ENCODE assay signal across 23 cellular contexts in genomic region chr9:71742703-71743102, GRCh38. TPM values are rescaled to one million over a fixed set of nuclear protein-coding genes. Genes with fewer than 3 reads are reported as not detected.
DNase-seq lines count a peak whose midpoint lies in the region; ATAC-seq and TF ChIP-seq lines count a peak whose summit lies in the region.
"Had no signal": no experiment of that assay in that cellular context is flagged by ENCODE, and none has a peak within 500 bp of the region (broad histone marks: within the 10 kb centered on the region; RNA-seq: fewer than 3 reads in every experiment).

No MANE protein-coding gene starts in this region.

- H3K27me3 ChIP-seq in osteoblast (ENCODE audit: insufficient read depth, low read length) (no peaks in the 10 kb centered on the region), H9 (ENCODE audit: insufficient read depth, low read length) (no peaks in the 10 kb centered on the region)
- H3K27me3 ChIP-seq: ascending aorta; BLaER1 treated with 17β-estradiol and CSF1 and Interleukin-3, amounts not matched to agents 10 nM and 100 nM; heart right ventricle had no signal

- no peak overlapping the region for H3K23ac ChIP-seq in H9 (ENCODE audit: insufficient read length, low read depth, low read length)

- peaks cover 33% of the 10 kb centered on the region for H3K79me2 ChIP-seq in osteoblast (ENCODE audit: insufficient read depth, low read length)
- 0 out of 2 replicates have a peak, but pooled peaks cover 1% of the 10 kb centered on the region for H3K79me2 ChIP-seq in H9 (ENCODE audit: insufficient read depth, low read length)

- no peak overlapping the region for H3K9ac ChIP-seq in H9 (ENCODE audit: extremely low read depth, insufficient read length, low read length)
- H3K9ac ChIP-seq: BLaER1 treated with 17β-estradiol and CSF1 and Interleukin-3, amounts not matched to agents 10 nM and 100 nM had no signal

- no peak overlapping the region for H2AK5ac ChIP-seq in H9 (ENCODE audit: insufficient read length, low read length)

- H3K4me1 ChIP-seq in osteoblast (ENCODE audit: insufficient read depth, low read length) (peaks cover 29% of the 10 kb centered on the region), H9 (ENCODE audit: insufficient read depth, low read length) (peaks cover 11% of the 10 kb centered on the region; the same call in 1 of the 2 replicates)

- DNase-seq in natural killer cell: no peak
- DNase-seq in natural killer cell treated with Interleukin-12 subunit alpha and Interleukin-12 subunit beta and Interleukin-15 and Interleukin-18, amount 100 ng/mL, for 72 hours (ENCODE audit: low spot score): no peak
- no peak for DNase-seq in epithelial cell of prostate (ENCODE audit: low read depth, low spot score)
- DNase-seq in osteoblast (ENCODE audit: insufficient read length, low spot score, missing footprints): no peak
- DNase-seq in H9: no peak
- DNase-seq in nucleus accumbens (lab: John Stamatoyannopoulos, UW): no peak
- DNase-seq: activated CD4-positive, alpha-beta T cell treated with anti-CD3 and anti-CD28 coated beads, Interleukin-2, amount 10 ng/mL, durations not matched to agents 7 days and 5 days; COR-L47; DMS79 treated with DMSO at 0.1 percent for 48 hours; H7; heart right ventricle; NCI-H1092; NCI-H187; NCI-H526; stimulated activated CD4-positive, alpha-beta T cell treated with anti-CD3 and anti-CD28 coated beads, Interleukin-2, amount 100 ng/mL, for 24 hours; T-helper 17 cell had no signal

- no CpG with 5 or more reads among the region's 4 CpGs for WGBS in H9 (ENCODE audit: extremely low coverage, insufficient read length, low lambda C conversion rate)

- no peak overlapping the region for H3K4me3 Mint-ChIP-seq in natural killer cell
- H3K4me3 Mint-ChIP-seq in natural killer cell treated with Interleukin-12 subunit alpha and Interleukin-12 subunit beta and Interleukin-15 and Interleukin-18, amount 100 ng/mL, for 72 hours: no peak overlapping the region
- H3K4me3 Mint-ChIP-seq in H9: no peak overlapping the region
- H3K4me3 Mint-ChIP-seq: activated CD4-positive, alpha-beta T cell treated with anti-CD3 and anti-CD28 coated beads, Interleukin-2, amount 10 ng/mL, durations not matched to agents 7 days and 5 days; activated naive CD4-positive, alpha-beta T cell treated with anti-CD3 and anti-CD28 coated beads, Interleukin-2, amount 50 U/mL, for 24 hours; T-helper 17 cell had no signal

- H3K23me2 ChIP-seq in H9 (ENCODE audit: insufficient read length, low read depth, low read length, poor library complexity, severe bottlenecking): no peaks in the 10 kb centered on the region

- H3K27ac ChIP-seq in epithelial cell of prostate (peak overlapping the region; percentile 68), osteoblast (ENCODE audit: low read depth, low read length) (peak overlapping the region; percentile 26), H9 (ENCODE audit: insufficient read length, low read depth, low read length) (no peak overlapping the region)
- H3K27ac ChIP-seq: ascending aorta; BLaER1 treated with 17β-estradiol and CSF1 and Interleukin-3, amounts not matched to agents 10 nM and 100 nM; heart right ventricle had no signal

- no peak overlapping the region for H3K18ac ChIP-seq in H9 (ENCODE audit: insufficient read length, low read depth, low read length)

- H3K4me3 ChIP-seq in osteoblast (ENCODE audit: insufficient read depth, low read length): no peak overlapping the region
- H3K4me3 ChIP-seq: ascending aorta; BLaER1 treated with 17β-estradiol and CSF1 and Interleukin-3, amounts not matched to agents 10 nM and 100 nM; heart right ventricle; mucosa of descending colon; skin epidermis had no signal

- H2AFZ ChIP-seq in osteoblast (ENCODE audit: low read length): no peak overlapping the region
- H2AFZ ChIP-seq in H9 (ENCODE audit: low read length): no peak overlapping the region

- intact Hi-C loops in natural killer cell (cut with micrococcal nuclease): loop anchor here (5.0 kb wide), 1 partner anchor 75 kb away; no protein-coding TSS in a partner anchor

- H2BK5ac ChIP-seq in H9 (ENCODE audit: insufficient read length, low read length): no peak overlapping the region

- no peak overlapping the region for H4K91ac ChIP-seq in H9 (ENCODE audit: insufficient read length, low read depth, low read length)

- H3T11ph ChIP-seq in H9 (ENCODE audit: low read length): no peak overlapping the region

- H4K5ac ChIP-seq in H9 (ENCODE audit: insufficient read length, low read depth, low read length): no peak overlapping the region

- ATAC-seq in natural killer cell (no peak), GM18873 (IDR thresholded peaks at IDR 0.05; ENCODE audit: low FRiP score, unreplicated experiment) (no peak), GM19463 (IDR thresholded peaks at IDR 0.05; ENCODE audit: unreplicated experiment) (no peak)
- no peak for ATAC-seq in natural killer cell treated with Interleukin-12 subunit alpha and Interleukin-12 subunit beta and Interleukin-15 and Interleukin-18, amount 100 ng/mL, for 72 hours
- ATAC-seq: T-helper 17 cell had no signal

- H3K27ac Mint-ChIP-seq in natural killer cell (peak overlapping the region; percentile 21 to 72), H9 (no peak overlapping the region)
- H3K27ac Mint-ChIP-seq in natural killer cell treated with Interleukin-12 subunit alpha and Interleukin-12 subunit beta and Interleukin-15 and Interleukin-18, amount 100 ng/mL, for 72 hours: peak overlapping the region in 1 of 2 donors; percentile 62
- H3K27ac Mint-ChIP-seq: activated CD4-positive, alpha-beta T cell treated with anti-CD3 and anti-CD28 coated beads, Interleukin-2, amount 10 ng/mL, durations not matched to agents 7 days and 5 days; T-helper 17 cell had no signal

- H2BK20ac ChIP-seq in H9 (ENCODE audit: low read depth, low read length, poor library complexity, severe bottlenecking): no peak overlapping the region

- H3K36me3 Mint-ChIP-seq in natural killer cell (no peaks in the 10 kb centered on the region), H9 (ENCODE audit: insufficient read depth in 1 of 3, low read depth in 3 of 3) (peaks cover 22 to 77% (median 73%) of the 10 kb centered on the region in 3 experiments; a peak in 5 of 7 replicates)
- H3K36me3 Mint-ChIP-seq in natural killer cell treated with Interleukin-12 subunit alpha and Interleukin-12 subunit beta and Interleukin-15 and Interleukin-18, amount 100 ng/mL, for 72 hours: peaks cover 25% of the 10 kb centered on the region

- H3K36me3 ChIP-seq in osteoblast (ENCODE audit: insufficient read depth, low read length): peaks cover 40% of the 10 kb centered on the region

- H3K9me3 ChIP-seq in osteoblast (ENCODE audit: low read depth, low read length) (no peaks in the 10 kb centered on the region), H9 (ENCODE audit: control insufficient read depth, low read depth, low read length) (no peaks in the 10 kb centered on the region)
- H3K9me3 ChIP-seq: ascending aorta; BLaER1 treated with 17β-estradiol and CSF1 and Interleukin-3, amounts not matched to agents 10 nM and 100 nM; heart right ventricle; mucosa of descending colon had no signal

- H2BK120ac ChIP-seq in H9 (ENCODE audit: low read depth, low read length, poor library complexity, severe bottlenecking): no peak overlapping the region

- H3K27me3 Mint-ChIP-seq in natural killer cell (ENCODE audit: low read depth in 2 of 2) (no peaks in the 10 kb centered on the region), H9 (ENCODE audit: low read depth) (no peaks in the 10 kb centered on the region)
- H3K27me3 Mint-ChIP-seq in natural killer cell treated with Interleukin-12 subunit alpha and Interleukin-12 subunit beta and Interleukin-15 and Interleukin-18, amount 100 ng/mL, for 72 hours: no peaks in the 10 kb centered on the region
- H3K27me3 Mint-ChIP-seq: activated CD4-positive, alpha-beta T cell treated with anti-CD3 and anti-CD28 coated beads, Interleukin-2, amount 10 ng/mL, durations not matched to agents 7 days and 5 days; activated naive CD4-positive, alpha-beta T cell treated with anti-CD3 and anti-CD28 coated beads, Interleukin-2, amount 50 U/mL, for 24 hours; T-helper 17 cell had no signal

- H3K4me1 Mint-ChIP-seq in natural killer cell (peaks cover 32 to 34% of the 10 kb centered on the region in 2 donors), H9 (peaks cover 39% of the 10 kb centered on the region in 2 experiments)
- peaks cover 14 to 33% of the 10 kb centered on the region in 2 donors for H3K4me1 Mint-ChIP-seq in natural killer cell treated with Interleukin-12 subunit alpha and Interleukin-12 subunit beta and Interleukin-15 and Interleukin-18, amount 100 ng/mL, for 72 hours (ENCODE audit: low read depth in 2 of 2)

- no peak overlapping the region for H4K8ac ChIP-seq in H9 (replicated peaks; ENCODE audit: insufficient read length, low read depth, low read length)

- H2BK12ac ChIP-seq in H9 (ENCODE audit: insufficient read length, low read depth, low read length): no peak overlapping the region

- no peak for TF ChIP-seq CTCF in natural killer cell (IDR thresholded peaks at IDR 0.05)
- TF ChIP-seq CTCF in osteoblast (IDR thresholded peaks at IDR 0.05; ENCODE audit: extremely low read depth, low read depth, low read length): no peak
- no peak for TF ChIP-seq CTCF in H9 (conservative IDR thresholded peaks at IDR 0.05)

- H3K79me1 ChIP-seq in H9 (ENCODE audit: insufficient read depth, low read depth, low read length, poor library complexity, severe bottlenecking): peaks cover 4% of the 10 kb centered on the region

- H3K56ac ChIP-seq in H9 (ENCODE audit: insufficient read length, low read depth, low read length): no peak overlapping the region

- H2BK15ac ChIP-seq in H9 (ENCODE audit: low read depth, low read length): no peak overlapping the region

- H4K20me1 ChIP-seq in osteoblast (ENCODE audit: insufficient read depth, low read length): peaks cover 4% of the 10 kb centered on the region
- H4K20me1 ChIP-seq in H9 (ENCODE audit: control insufficient read depth, insufficient read depth, insufficient read length): no peaks in the 10 kb centered on the region

- H3K4ac ChIP-seq in H9 (ENCODE audit: low read depth, low read length): no peak overlapping the region

- no peaks in the 10 kb centered on the region for H3K9me3 Mint-ChIP-seq in natural killer cell
- H3K9me3 Mint-ChIP-seq in natural killer cell treated with Interleukin-12 subunit alpha and Interleukin-12 subunit beta and Interleukin-15 and Interleukin-18, amount 100 ng/mL, for 72 hours: no peaks in the 10 kb centered on the region
- no peaks in the 10 kb centered on the region for H3K9me3 Mint-ChIP-seq in H9
- H3K9me3 Mint-ChIP-seq: activated CD4-positive, alpha-beta T cell treated with anti-CD3 and anti-CD28 coated beads, Interleukin-2, amount 10 ng/mL, durations not matched to agents 7 days and 5 days; activated naive CD4-positive, alpha-beta T cell treated with anti-CD3 and anti-CD28 coated beads, Interleukin-2, amount 50 U/mL, for 24 hours had no signal

- no peak overlapping the region for H3K14ac ChIP-seq in H9 (ENCODE audit: insufficient read depth, low read length)

- H3K4me2 ChIP-seq in osteoblast (ENCODE audit: insufficient read depth, low read length) (peak overlapping the region; percentile 28), H9 (ENCODE audit: insufficient read depth, insufficient read length, low read length) (no peak overlapping the region)
- H3K4me2 ChIP-seq: BLaER1 treated with 17β-estradiol and CSF1 and Interleukin-3, amounts not matched to agents 10 nM and 100 nM had no signal

RNA-seq across cellular contexts. Expression of gene CEMIP2, which starts 25.6 kb away (rescaled TPM):
- total RNA-seq in natural killer cell (100 to 1,000 TPM; 204 to 326 (median 230) TPM), osteoblast (56.9 and 66.2 TPM in 2 replicates), H9 (2021) (67.1 and 77.2 TPM in 2 replicates)
- 10 to 100 TPM; 39.8 to 63.7 TPM for total RNA-seq in natural killer cell treated with Interleukin-12 subunit alpha and Interleukin-12 subunit beta and Interleukin-15 and Interleukin-18, amount 100 ng/mL, for 72 hours

Comparison
In these comparisons a context has a peak if more than half of its experiments do, and no peak if none do; other contexts are left out.
1. H3K27ac Mint-ChIP-seq: peak in natural killer cell (2 of 2); none in H9 (0 of 3).